ENCODE assay signal across 14 cellular contexts in genomic region chr7:119664601-119665000, GRCh38.
DNase-seq lines count a peak whose midpoint lies in the region; ATAC-seq and TF ChIP-seq lines count a peak whose summit lies in the region.
"Had no signal": no experiment of that assay in that cellular context is flagged by ENCODE, and none has a peak within 500 bp of the region (broad histone marks: within the 10 kb centered on the region; RNA-seq: fewer than 3 reads in every experiment).

No MANE protein-coding gene starts in this region.

- no peaks in the 10 kb centered on the region for H3K4me1 ChIP-seq in smooth muscle cell (ENCODE audit: low read depth)
- no peaks in the 10 kb centered on the region for H3K4me1 ChIP-seq in HAP-1

- no peaks in the 10 kb centered on the region for H3F3A ChIP-seq in smooth muscle cell (ENCODE audit: low read depth)

- in situ Hi-C loops in HAP-1 (cut with MboI; ENCODE audit: low sequenced_read_pairs): no loop called here
- in situ Hi-C loops in GM13977 (cut with MboI; ENCODE audit: low pct_unique_long_range_greater_than_20kb, low sequenced_read_pairs, unreplicated experiment): no loop called here

- TF ChIP-seq CTCF in HFFc6 (IDR thresholded peaks at IDR 0.05) (no peak), fibroblast of villous mesenchyme (IDR thresholded peaks at IDR 0.05; ENCODE audit: insufficient read depth, low read depth, low read length) (no peak), smooth muscle cell (IDR thresholded peaks at IDR 0.05; ENCODE audit: borderline replicate concordance, insufficient read depth, poor library complexity, severe bottlenecking) (no peak), GM13977 (IDR thresholded peaks at IDR 0.05; ENCODE audit: extremely low read depth, insufficient read depth, missing control alignments) (no peak)

- DNase-seq in HFFc6 (peak; percentile 12), amniotic epithelial cell (ENCODE audit: low read depth) (peak; percentile 78), fibroblast of villous mesenchyme (ENCODE audit: low read depth) (peak; percentile 64), smooth muscle cell (lab: John Stamatoyannopoulos, UW; ENCODE audit: unreplicated experiment) (no peak), HAP-1 (ENCODE audit: low spot score in 2 of 2) (no peak), GM13977 (ENCODE audit: low spot score) (no peak), retina (no peak)
- DNase-seq: activated naive CD4-positive, alpha-beta T cell treated with anti-CD3 and anti-CD28 coated beads, Interleukin-2, amount 10 ng/mL, durations not matched to agents 7 days and 5 days; Karpas-422; left colon; NCI-H187; NCI-H748 treated with DMSO at 0.1 percent for 48 hours; SIG-M5 had no signal

- H3K4me3 Mint-ChIP-seq in HFFc6: no peak overlapping the region
- H3K4me3 Mint-ChIP-seq: activated naive CD4-positive, alpha-beta T cell treated with anti-CD3 and anti-CD28 coated beads, Interleukin-2, amount 10 ng/mL, durations not matched to agents 7 days and 5 days had no signal

- H3K4me2 ChIP-seq in smooth muscle cell: peak overlapping the region; percentile 38

- H3K27ac ChIP-seq in smooth muscle cell (ENCODE audit: low read depth): peak overlapping the region; percentile 53

- H3K36me3 ChIP-seq in smooth muscle cell (ENCODE audit: low read depth) (no peaks in the 10 kb centered on the region), HAP-1 (replicated peaks) (no peaks in the 10 kb centered on the region)

- no peaks in the 10 kb centered on the region for H4K20me1 ChIP-seq in smooth muscle cell (ENCODE audit: low read depth)

- peak overlapping the region; percentile 46 for H2AFZ ChIP-seq in smooth muscle cell (ENCODE audit: low read depth)

- no peaks in the 10 kb centered on the region for H3K27me3 Mint-ChIP-seq in HFFc6 (ENCODE audit: insufficient read depth)
- H3K27me3 Mint-ChIP-seq: activated naive CD4-positive, alpha-beta T cell treated with anti-CD3 and anti-CD28 coated beads, Interleukin-2, amount 10 ng/mL, durations not matched to agents 7 days and 5 days had no signal

- H3K9ac ChIP-seq in smooth muscle cell (ENCODE audit: low read depth): peak overlapping the region; percentile 46

- no peak overlapping the region for H3K4me3 ChIP-seq in fibroblast of villous mesenchyme (ENCODE audit: low read depth, low read length)
- H3K4me3 ChIP-seq in smooth muscle cell: no peak overlapping the region
- H3K4me3 ChIP-seq in HAP-1: no peak overlapping the region

- H3K9me3 Mint-ChIP-seq in HFFc6: peaks cover 16% of the 10 kb centered on the region

- no peaks in the 10 kb centered on the region for H3K36me3 Mint-ChIP-seq in HFFc6 (ENCODE audit: low read depth)
- H3K36me3 Mint-ChIP-seq: activated naive CD4-positive, alpha-beta T cell treated with anti-CD3 and anti-CD28 coated beads, Interleukin-2, amount 10 ng/mL, durations not matched to agents 7 days and 5 days had no signal

- no peak for ATAC-seq in GM21381 (IDR thresholded peaks at IDR 0.05; ENCODE audit: unreplicated experiment)
- ATAC-seq: left colon had no signal

- 13% methylated on average over 1 of the region's 1 CpG for WGBS in smooth muscle cell (ENCODE audit: low lambda C conversion rate)

- H3K79me2 ChIP-seq in smooth muscle cell (ENCODE audit: low read depth): no peaks in the 10 kb centered on the region

- no peak overlapping the region; the same call in 1 of the 2 replicates for H3K27ac Mint-ChIP-seq in HFFc6
- H3K27ac Mint-ChIP-seq: activated naive CD4-positive, alpha-beta T cell treated with anti-CD3 and anti-CD28 coated beads, Interleukin-2, amount 10 ng/mL, durations not matched to agents 7 days and 5 days had no signal

- H3K9me3 ChIP-seq in smooth muscle cell (replicated peaks; ENCODE audit: low read depth) (no peaks in the 10 kb centered on the region), HAP-1 (no peaks in the 10 kb centered on the region)

- H3K27me3 ChIP-seq in smooth muscle cell (ENCODE audit: low read depth) (no peaks in the 10 kb centered on the region), HAP-1 (ENCODE audit: low read depth) (no peaks in the 10 kb centered on the region)

- peaks cover 6% of the 10 kb centered on the region; the same call in 1 of the 2 replicates for H3K4me1 Mint-ChIP-seq in HFFc6 (ENCODE audit: low read depth)
- H3K4me1 Mint-ChIP-seq: activated naive CD4-positive, alpha-beta T cell treated with anti-CD3 and anti-CD28 coated beads, Interleukin-2, amount 10 ng/mL, durations not matched to agents 7 days and 5 days had no signal

Comparison
In these comparisons a context has a peak if more than half of its experiments do, and no peak if none do; other contexts are left out.
1. DNase-seq: peak in HFFc6 (single experiment), amniotic epithelial cell (single experiment) and fibroblast of villous mesenchyme (single experiment); none in smooth muscle cell (single experiment), HAP-1 (0 of 2), GM13977 (single experiment) and retina (single experiment).